16 cellular contexts compared by ENCODE assay signal in the genomic region with DNA sequence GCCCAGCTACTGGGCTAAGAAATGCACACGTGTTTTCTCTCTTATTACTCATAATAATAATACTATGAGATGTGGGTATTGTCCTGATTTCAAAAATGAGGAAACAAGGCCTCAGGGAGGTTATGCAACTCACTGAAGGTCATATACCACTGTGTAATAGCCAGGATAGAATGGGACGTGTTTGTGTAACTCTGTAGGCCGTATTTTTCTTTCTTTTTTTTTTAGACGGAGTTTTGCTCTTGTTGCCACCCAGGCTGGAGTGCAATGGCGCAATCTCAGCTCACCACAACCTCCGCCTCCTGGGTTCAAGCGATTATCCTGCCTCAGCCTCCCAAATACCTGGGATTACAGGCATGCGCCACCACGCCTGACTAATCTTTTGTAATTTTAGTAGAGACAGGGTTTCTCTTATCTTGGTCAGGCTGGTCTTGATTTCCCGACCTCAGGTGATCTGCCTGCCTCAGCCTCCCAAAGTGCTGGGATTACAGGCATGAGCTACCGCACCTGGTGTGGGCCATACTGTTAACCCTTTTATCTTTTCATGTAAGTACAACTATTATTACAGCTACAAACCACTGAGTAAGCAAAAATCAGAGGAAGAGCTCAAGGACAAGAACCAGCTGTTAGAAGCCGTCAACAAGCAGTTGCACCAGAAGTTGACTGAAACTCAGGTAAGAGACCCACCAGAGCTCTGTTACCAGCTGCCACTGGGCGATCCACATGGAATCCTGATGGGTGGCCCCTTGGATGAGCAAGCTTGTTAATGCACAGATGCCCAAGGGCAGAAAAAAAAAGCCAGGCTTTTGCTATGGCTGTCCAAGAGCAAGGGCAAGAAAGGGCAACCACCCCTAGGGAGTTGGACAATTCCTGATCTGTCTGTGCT.
A peak's percentile ranks its signal among the peaks of the same experiment; 100 is the strongest.
DNase-seq lines count a peak whose midpoint lies in the region; ATAC-seq and TF ChIP-seq lines count a peak whose summit lies in the region.
"Had no signal": no experiment of that assay in that cellular context is flagged by ENCODE, and none has a peak within 500 bp of the region (broad histone marks: within the 10 kb centered on the region; RNA-seq: fewer than 3 reads in every experiment).

No MANE protein-coding gene starts in this region.

- no peak for TF ChIP-seq CTCF in RWPE1 (conservative IDR thresholded peaks at IDR 0.05; ENCODE audit: low read depth)

- peak; percentile 59 for DNase-seq in GF-D8 (lab: John Stamatoyannopoulos, UW)
- DNase-seq in RWPE1 (ENCODE audit: low spot score), result no peak
- peak; percentile 92 for DNase-seq in fibroblast of gingiva (ENCODE audit: low read depth)
- peak; percentile 24 for DNase-seq in pons (ENCODE audit: low spot score)
- DNase-seq in activated CD4-positive, alpha-beta T cell treated with anti-CD3 and anti-CD28 coated beads for 4 hours, result no peak
- DNase-seq in activated gamma-delta T cell treated with Interleukin-2 at 50 U/mL for 16 hours, result no peak
- no peak for DNase-seq in inferior parietal cortex (ENCODE audit: extremely low spot score)
- DNase-seq: activated CD4-positive, alpha-beta T cell treated with anti-CD3 and anti-CD28 coated beads for 36 hours; activated T-cell treated with anti-CD3 and anti-CD28 coated beads, Interleukin-2, amount 50 U/mL, for 48 hours; CD4-positive, CD25-positive, alpha-beta regulatory T cell; cortex of kidney; DND-41; NCI-H226; OCI-M1; T-helper 17 cell had no signal

- CTCF ChIA-PET in RWPE1 (lab: Yijun Ruan, JAX), result interaction anchor here (0.7 to 0.8 kb wide), 2 partner anchors 114 to 811 kb away, joined by 4 to 6 read pairs; no protein-coding TSS in a partner anchor

- H3K27ac ChIP-seq in RWPE1, result peak overlapping the region; percentile 40

- no peak for ATAC-seq in HG02642 (IDR thresholded peaks at IDR 0.05; ENCODE audit: poor library complexity, unreplicated experiment)
- ATAC-seq: activated CD4-positive, alpha-beta T cell treated with anti-CD3 and anti-CD28 coated beads for 36 hours; T-helper 17 cell had no signal

- POLR2A ChIA-PET in RWPE1 (lab: Yijun Ruan, JAX; ENCODE audit: low non-redundant PET), result no interaction called here

Comparison
In these comparisons a context has a peak if more than half of its experiments do, and no peak if none do; other contexts are left out.
1. DNase-seq: peak in GF-D8 (single experiment), fibroblast of gingiva (single experiment) and pons (single experiment); none in RWPE1 (single experiment), activated CD4-positive, alpha-beta T cell treated with anti-CD3 and anti-CD28 coated beads for 4 hours (0 of 2), activated gamma-delta T cell treated with Interleukin-2 at 50 U/mL for 16 hours (single experiment) and inferior parietal cortex (single experiment).